Comparison of ENCODE assay signal across 28 cellular contexts in genomic region chr3:134456121-134456520, GRCh38.
"Had no signal": no experiment of that assay in that cellular context is flagged by ENCODE, and none has a peak within 500 bp of the region (broad histone marks: within the 10 kb centered on the region; RNA-seq: fewer than 3 reads in every experiment).

No MANE protein-coding gene starts in this region.

- H3K4me1 Mint-ChIP-seq: activated CD4-positive, alpha-beta T cell treated with anti-CD3 and anti-CD28 coated beads for 36 hours; activated CD4-positive, alpha-beta T cell treated with anti-CD3 and anti-CD28 coated beads, Interleukin-2, amount 10 ng/mL, durations not matched to agents 7 days and 5 days; activated CD8-positive, alpha-beta memory T cell treated with anti-CD3 and anti-CD28 coated beads, Interleukin-2, amount 10 ng/mL, durations not matched to agents 7 days and 5 days; central memory CD8-positive, alpha-beta T cell had no signal

- H3K27ac ChIP-seq: brain microvascular endothelial cell, coronary artery, dorsolateral prefrontal cortex, esophagus squamous epithelium had no signal

- H3K9me3 Mint-ChIP-seq: activated CD4-positive, alpha-beta T cell treated with anti-CD3 and anti-CD28 coated beads, Interleukin-2, amount 10 ng/mL, durations not matched to agents 7 days and 5 days; activated T-helper 1 cell treated with anti-CD3 and anti-CD28 coated beads, Interleukin-12 subunit alpha, Interleukin-12 subunit beta, Interleukin-2, Interleukin-4 antibody, amounts not matched to agents 30 ng/mL and 10 ng/mL and 1 ng/mL, durations not matched to agents 14 hours and 24 hours and 36 hours; activated T-helper 2 cell treated with anti-CD3 and anti-CD28 coated beads, Interferon-gamma antibody, Interleukin-2, Interleukin-4, amounts not matched to agents 10 μg/mL and 5 μg/mL and 100 μg/mL, durations not matched to agents 14 hours and 24 hours and 36 hours; central memory CD8-positive, alpha-beta T cell; dendritic cell treated with granulocyte-macrophage colony-stimulating factor and Interleukin-4, amounts not matched to agents 40 ng/mL and 50 ng/mL, for 4 days had no signal

- H3K27ac Mint-ChIP-seq: activated CD4-positive, alpha-beta T cell treated with anti-CD3 and anti-CD28 coated beads for 36 hours; activated CD4-positive, alpha-beta T cell treated with anti-CD3 and anti-CD28 coated beads, Interleukin-2, amount 10 ng/mL, durations not matched to agents 7 days and 5 days; activated CD8-positive, alpha-beta memory T cell treated with anti-CD3 and anti-CD28 coated beads, Interleukin-2, amount 10 ng/mL, durations not matched to agents 7 days and 5 days; activated CD8-positive, alpha-beta T cell treated with anti-CD3 and anti-CD28 coated beads, Interleukin-2, amount 10 ng/mL, durations not matched to agents 7 days and 5 days; activated naive CD8-positive, alpha-beta T cell; activated T-helper 1 cell treated with anti-CD3 and anti-CD28 coated beads, Interleukin-12 subunit alpha, Interleukin-12 subunit beta, Interleukin-2, Interleukin-4 antibody, amounts not matched to agents 30 ng/mL and 10 ng/mL and 1 ng/mL, durations not matched to agents 14 hours and 24 hours and 36 hours; activated T-helper 2 cell treated with anti-CD3 and anti-CD28 coated beads, Interferon-gamma antibody, Interleukin-2, Interleukin-4, amounts not matched to agents 10 μg/mL and 5 μg/mL and 100 μg/mL, durations not matched to agents 14 hours and 24 hours and 36 hours; dendritic cell treated with granulocyte-macrophage colony-stimulating factor and Interleukin-4, amounts not matched to agents 40 ng/mL and 50 ng/mL, for 4 days had no signal

- H3K36me3 ChIP-seq: brain microvascular endothelial cell, esophagus squamous epithelium had no signal

- H3K9me3 ChIP-seq: esophagus squamous epithelium had no signal

- H3K27me3 ChIP-seq: brain microvascular endothelial cell, esophagus squamous epithelium had no signal

- H3K4me3 ChIP-seq: coronary artery, dorsolateral prefrontal cortex, esophagus squamous epithelium had no signal

- H3K4me3 Mint-ChIP-seq: activated CD4-positive, alpha-beta T cell treated with anti-CD3 and anti-CD28 coated beads for 36 hours; activated CD4-positive, alpha-beta T cell treated with anti-CD3 and anti-CD28 coated beads, Interleukin-2, amount 10 ng/mL, durations not matched to agents 7 days and 5 days; activated CD8-positive, alpha-beta memory T cell treated with anti-CD3 and anti-CD28 coated beads, Interleukin-2, amount 10 ng/mL, durations not matched to agents 7 days and 5 days; activated CD8-positive, alpha-beta T cell treated with anti-CD3 and anti-CD28 coated beads, Interleukin-2, amount 10 ng/mL, durations not matched to agents 7 days and 5 days; activated naive CD8-positive, alpha-beta T cell; activated T-helper 1 cell treated with anti-CD3 and anti-CD28 coated beads, Interleukin-12 subunit alpha, Interleukin-12 subunit beta, Interleukin-2, Interleukin-4 antibody, amounts not matched to agents 30 ng/mL and 10 ng/mL and 1 ng/mL, durations not matched to agents 14 hours and 24 hours and 36 hours; central memory CD8-positive, alpha-beta T cell; dendritic cell treated with granulocyte-macrophage colony-stimulating factor and Interleukin-4, amounts not matched to agents 40 ng/mL and 50 ng/mL, for 4 days had no signal

- H3K36me3 Mint-ChIP-seq: activated CD8-positive, alpha-beta memory T cell treated with anti-CD3 and anti-CD28 coated beads, Interleukin-2, amount 10 ng/mL, durations not matched to agents 7 days and 5 days; activated naive CD8-positive, alpha-beta T cell had no signal

- DNase-seq: activated CD4-positive, alpha-beta T cell treated with anti-CD3 and anti-CD28 coated beads for 36 hours; activated CD4-positive, alpha-beta T cell treated with anti-CD3 and anti-CD28 coated beads, Interleukin-2, amount 10 ng/mL, durations not matched to agents 7 days and 5 days; activated CD4-positive, alpha-beta T cell treated with anti-CD3 and anti-CD28 coated beads, Interleukin-2, amount 50 U/mL, for 48 hours; activated CD4-positive, CD25-positive, alpha-beta regulatory T cell; activated CD4-positive, CD25-positive, alpha-beta regulatory T cell treated with anti-CD3 and anti-CD28 coated beads, Interleukin-2, amount 50 U/mL, for 72 hours; activated CD8-positive, alpha-beta memory T cell treated with anti-CD3 and anti-CD28 coated beads, Interleukin-2, amount 10 ng/mL, durations not matched to agents 7 days and 5 days; activated CD8-positive, alpha-beta memory T cell treated with anti-CD3 and anti-CD28 coated beads, Interleukin-2, amount 50 U/mL, for 4 hours; activated CD8-positive, alpha-beta T cell treated with anti-CD3 and anti-CD28 coated beads, Interleukin-2, amount 10 ng/mL, durations not matched to agents 7 days and 5 days; activated effector memory CD4-positive, alpha-beta T cell treated with anti-CD3 and anti-CD28 coated beads, Interleukin-2, amount 50 U/mL, for 16 hours; activated naive CD4-positive, alpha-beta T cell treated with anti-CD3 and anti-CD28 coated beads, Interleukin-2, amount 50 U/mL, for 16 hours; activated T-cell treated with anti-CD3 and anti-CD28 coated beads, Interleukin-2, amount 50 U/mL, for 1 hour; activated T-cell treated with anti-CD3 and anti-CD28 coated beads, Interleukin-2, amount 50 U/mL, for 48 hours; amniotic stem cell; anterior cingulate cortex; brain microvascular endothelial cell; dorsolateral prefrontal cortex; effector memory CD4-positive, alpha-beta T cell; erythroblast; esophagus squamous epithelium; foreskin fibroblast; head of caudate nucleus; T-helper 2 cell had no signal

- ATAC-seq: activated CD4-positive, alpha-beta T cell treated with anti-CD3 and anti-CD28 coated beads for 36 hours; activated CD8-positive, alpha-beta memory T cell treated with anti-CD3 and anti-CD28 coated beads, Interleukin-2, amount 10 ng/mL, durations not matched to agents 7 days and 5 days; activated CD8-positive, alpha-beta T cell treated with anti-CD3 and anti-CD28 coated beads, Interleukin-2, amount 10 ng/mL, durations not matched to agents 7 days and 5 days had no signal
